ENCODE assay signal across 19 cellular contexts in genomic region chr7:90645784-90646183, GRCh38. TPM values are rescaled to one million over a fixed set of nuclear protein-coding genes. Genes with fewer than 3 reads are reported as not detected.
DNase-seq lines count a peak whose midpoint lies in the region; ATAC-seq and TF ChIP-seq lines count a peak whose summit lies in the region.
"Had no signal": no experiment of that assay in that cellular context is flagged by ENCODE, and none has a peak within 500 bp of the region (broad histone marks: within the 10 kb centered on the region; RNA-seq: fewer than 3 reads in every experiment).

No MANE protein-coding gene starts in this region.

- no peak overlapping the region for H3K4me3 ChIP-seq in SK-N-SH (ENCODE audit: low read depth in 2 of 2, low read length in 1 of 2)
- peak overlapping the region; percentile 11 for H3K4me3 ChIP-seq in neural progenitor cell
- H3K4me3 ChIP-seq in ovary, result no peak overlapping the region
- H3K4me3 ChIP-seq: right lobe of liver, vagina had no signal

- peaks cover 34% of the 10 kb centered on the region for H3K36me3 Mint-ChIP-seq in neural progenitor cell
- H3K36me3 Mint-ChIP-seq: naive thymus-derived CD4-positive, alpha-beta T cell had no signal

- H3K9me3 Mint-ChIP-seq in neural progenitor cell, result peaks cover 53% of the 10 kb centered on the region
- H3K9me3 Mint-ChIP-seq: activated T-helper 1 cell treated with anti-CD3 and anti-CD28 coated beads, Interleukin-12 subunit alpha, Interleukin-12 subunit beta, Interleukin-2, Interleukin-4 antibody, amounts not matched to agents 30 ng/mL and 10 ng/mL and 1 ng/mL, durations not matched to agents 14 hours and 24 hours and 36 hours had no signal

- POLR2A ChIA-PET in SK-N-SH (lab: Yijun Ruan, JAX), result no interaction called here

- H3K4me1 Mint-ChIP-seq in neural progenitor cell, result peaks cover 13% of the 10 kb centered on the region

- H3K9me3 ChIP-seq in SK-N-SH (peaks cover 18% of the 10 kb centered on the region; the same call in 1 of the 2 replicates), neural progenitor cell (ENCODE audit: low read depth) (peaks cover 12% of the 10 kb centered on the region), ovary (no peaks in the 10 kb centered on the region)
- H3K9me3 ChIP-seq: right lobe of liver, vagina had no signal

- peaks cover 0 to 31% of the 10 kb centered on the region in 2 experiments for H3K36me3 ChIP-seq in SK-N-SH (replicated peaks in 1 of 2; ENCODE audit: control insufficient read depth in 1 of 2, insufficient read depth in 2 of 2, low read length in 1 of 2)
- H3K36me3 ChIP-seq in neural progenitor cell, result no peaks in the 10 kb centered on the region
- no peaks in the 10 kb centered on the region for H3K36me3 ChIP-seq in ovary
- H3K36me3 ChIP-seq: right lobe of liver, vagina had no signal

- H3K27me3 ChIP-seq in SK-N-SH (ENCODE audit: insufficient read depth), result no peaks in the 10 kb centered on the region
- no peaks in the 10 kb centered on the region for H3K27me3 ChIP-seq in neural progenitor cell
- H3K27me3 ChIP-seq in ovary, result no peaks in the 10 kb centered on the region
- H3K27me3 ChIP-seq: right lobe of liver, vagina had no signal

- H4K20me1 ChIP-seq in SK-N-SH (ENCODE audit: insufficient read depth) (peaks cover 14% of the 10 kb centered on the region; the same call in 1 of the 2 replicates), neural progenitor cell (ENCODE audit: low read depth) (peaks cover 3% of the 10 kb centered on the region)

- H3K4me1 ChIP-seq in SK-N-SH (ENCODE audit: control insufficient read depth in 1 of 2, insufficient read depth in 2 of 2, low read depth in 1 of 2, low read length in 1 of 2), result peaks cover 0 to 4% of the 10 kb centered on the region in 2 experiments; a peak in 2 of 4 replicates
- peaks cover 15% of the 10 kb centered on the region for H3K4me1 ChIP-seq in neural progenitor cell
- peaks cover 3% of the 10 kb centered on the region for H3K4me1 ChIP-seq in ovary (ENCODE audit: insufficient read depth)
- H3K4me1 ChIP-seq: right lobe of liver, vagina had no signal

- no peaks in the 10 kb centered on the region for H3K27me3 Mint-ChIP-seq in neural progenitor cell (ENCODE audit: insufficient read depth, low read depth)

- TF ChIP-seq CTCF in SK-N-SH (IDR thresholded peaks at IDR 0.05) (no peak), neural progenitor cell (IDR thresholded peaks at IDR 0.05) (no peak), ovary (IDR thresholded peaks at IDR 0.05) (no peak)

- H3K4me3 Mint-ChIP-seq in neural progenitor cell, result no peak overlapping the region
- H3K4me3 Mint-ChIP-seq: activated T-helper 1 cell treated with anti-CD3 and anti-CD28 coated beads, Interleukin-12 subunit alpha, Interleukin-12 subunit beta, Interleukin-2, Interleukin-4 antibody, amounts not matched to agents 30 ng/mL and 10 ng/mL and 1 ng/mL, durations not matched to agents 14 hours and 24 hours and 36 hours; naive thymus-derived CD4-positive, alpha-beta T cell had no signal

- H2AFZ ChIP-seq in SK-N-SH (ENCODE audit: low read depth) (no peak overlapping the region), neural progenitor cell (replicated peaks) (no peak overlapping the region)

- no peak overlapping the region for H3K9ac ChIP-seq in SK-N-SH
- no peak overlapping the region for H3K9ac ChIP-seq in neural progenitor cell

- 31% methylated on average over 1 of the region's 1 CpG for WGBS in SK-N-SH (ENCODE audit: low lambda C conversion rate)
- 38 to 52% (median 48%) methylated on average over 1 of the region's 1 CpG for WGBS in ovary, 3 donors

- H3K4me2 ChIP-seq in SK-N-SH (no peak overlapping the region), neural progenitor cell (peak overlapping the region; percentile 64)

- intact Hi-C loops in ovary (cut with DNase I), result no loop called here

- H3F3A ChIP-seq in SK-N-SH (replicated peaks; ENCODE audit: insufficient read depth) (peaks cover 9% of the 10 kb centered on the region), neural progenitor cell (ENCODE audit: low read depth) (peaks cover 13% of the 10 kb centered on the region)

- TF ChIP-seq EP300 in SK-N-SH (IDR thresholded peaks at IDR 0.05; ENCODE audit: borderline replicate concordance in 1 of 2, low read depth in 1 of 2, low read length in 1 of 2), result no peak
- TF ChIP-seq EP300 in ovary (IDR thresholded peaks at IDR 0.05), result no peak

- CTCF ChIA-PET in SK-N-SH (lab: Yijun Ruan, JAX), result interaction anchor here (0.6 to 1.8 kb wide), 5 partner anchors 16 to 1207 kb away, joined by 3 to 13 read pairs (median 3); partner anchors contain the start of gene CDK14

- no peak overlapping the region for H3K27ac Mint-ChIP-seq in neural progenitor cell
- H3K27ac Mint-ChIP-seq: activated T-helper 1 cell treated with anti-CD3 and anti-CD28 coated beads, Interleukin-12 subunit alpha, Interleukin-12 subunit beta, Interleukin-2, Interleukin-4 antibody, amounts not matched to agents 30 ng/mL and 10 ng/mL and 1 ng/mL, durations not matched to agents 14 hours and 24 hours and 36 hours; naive thymus-derived CD4-positive, alpha-beta T cell had no signal

- no peak for TF ChIP-seq RAD21 in SK-N-SH (IDR thresholded peaks at IDR 0.05; ENCODE audit: low read length)

- H3K27ac ChIP-seq in SK-N-SH (ENCODE audit: low read depth in 2 of 2, low read length in 1 of 2) (no peak overlapping the region), neural progenitor cell (peak overlapping the region; percentile 3), ovary (no peak overlapping the region)
- H3K27ac ChIP-seq: right lobe of liver, vagina had no signal

- H3K79me2 ChIP-seq in SK-N-SH (ENCODE audit: insufficient read depth) (peaks cover 94% of the 10 kb centered on the region), neural progenitor cell (ENCODE audit: low read depth) (peaks cover 39% of the 10 kb centered on the region)

- H3K9me2 ChIP-seq in SK-N-SH, result no peaks in the 10 kb centered on the region

- ATAC-seq in GM19023 (IDR thresholded peaks at IDR 0.05; ENCODE audit: unreplicated experiment) (peak; percentile 48), HG02981 (IDR thresholded peaks at IDR 0.05; ENCODE audit: unreplicated experiment) (peak; percentile 59), HG02763 (IDR thresholded peaks at IDR 0.05; ENCODE audit: unreplicated experiment) (no peak)
- ATAC-seq: left lobe of liver; naive thymus-derived CD4-positive, alpha-beta T cell; right lobe of liver; Right ventricle myocardium inferior had no signal

- TF ChIP-seq POLR2A in ovary (IDR thresholded peaks at IDR 0.05), result no peak

- DNase-seq in SK-N-SH (no peak), neural progenitor cell (ENCODE audit: low spot score) (peak; percentile 77), ovary (no peak), AG08396 (ENCODE audit: low spot score) (no peak), AG20443 (ENCODE audit: low spot score) (no peak)
- DNase-seq: activated CD4-positive, alpha-beta T cell treated with anti-CD3 and anti-CD28 coated beads, Interleukin-2, amount 50 U/mL, for 48 hours; erythroblast; naive thymus-derived CD4-positive, alpha-beta T cell; NCI-H524 treated with DMSO at 0.1 percent for 48 hours; right lobe of liver; stimulated activated naive CD4-positive, alpha-beta T cell; T1000 had no signal

TF ChIP-seq in SK-N-SH, 30 proteins besides CTCF, POLR2A, EP300 and RAD21:
- TF ChIP-seq PBX3 (IDR thresholded peaks at IDR 0.05), result peak; percentile 80
- TF ChIP-seq JUND (IDR thresholded peaks at IDR 0.05), result no peak

RNA-seq across cellular contexts. Expression of gene CDK14, which starts 49.7 kb away (rescaled TPM):
- polyA plus RNA-seq in SK-N-SH (2012; rRNA removed), result 13.9 and 15.6 TPM in 2 replicates
- polyA plus RNA-seq in SK-N-SH (2012; cell fraction: cytosol; rRNA removed), result 21.5 and 23.1 TPM in 2 replicates
- polyA plus RNA-seq in SK-N-SH (2012; cell fraction: nucleus; rRNA removed), result 7.3 and 13.4 TPM in 2 replicates
- 41.9 and 52.3 TPM in 2 replicates for total RNA-seq in neural progenitor cell (ENCODE audit: low replicate concordance)
- total RNA-seq in ovary, result 10 to 100 TPM; 27.9 to 54.1 (median 47.0) TPM
- 10 to 100 TPM; 12.6 to 21.7 TPM for polyA plus RNA-seq in ovary
